Comparison of ENCODE assay signal across 2 cellular contexts in the genomic region with DNA sequence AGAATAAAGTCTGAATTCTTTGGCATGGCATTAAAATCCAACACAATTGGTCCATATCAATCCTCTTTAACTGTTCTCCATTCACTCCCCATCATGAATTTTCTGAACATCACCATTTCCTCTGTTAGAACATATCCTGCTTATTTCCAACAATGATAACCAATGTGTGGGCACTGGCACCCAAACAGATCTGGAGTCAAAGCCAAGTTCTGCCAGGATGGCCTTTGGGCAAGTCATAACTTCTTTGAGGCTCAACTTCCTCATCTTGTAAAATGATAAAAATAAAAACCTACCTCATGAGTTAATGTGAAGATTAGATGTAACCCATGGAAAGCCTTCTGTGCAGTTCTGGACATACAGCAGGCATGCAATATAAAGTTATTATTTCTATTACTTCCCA.
TF ChIP-seq lines count a peak whose summit lies in the region.

No MANE protein-coding gene starts in this region.

TF ChIP-seq in GM23338, 12 proteins besides CTCF, POLR2A, EP300 and RAD21 (continues in another document):
- TF ChIP-seq JUNB (IDR thresholded peaks at IDR 0.05; ENCODE audit: unreplicated experiment) (no peak), EZH2phosphoT487 (IDR thresholded peaks at IDR 0.05; ENCODE audit: unreplicated experiment) (no peak), ZNF114 (CRISPR knock-in tag; IDR thresholded peaks at IDR 0.05) (no peak), STAT1 (IDR thresholded peaks at IDR 0.05; ENCODE audit: unreplicated experiment) (no peak), POLR2AphosphoS5 (IDR thresholded peaks at IDR 0.05; ENCODE audit: low read depth) (no peak), CREB1 (CRISPR knock-in tag; IDR thresholded peaks at IDR 0.05; ENCODE audit: low read depth) (no peak), NANOG (IDR thresholded peaks at IDR 0.05; ENCODE audit: borderline replicate concordance) (no peak)
- TF ChIP-seq, protein P1, sequence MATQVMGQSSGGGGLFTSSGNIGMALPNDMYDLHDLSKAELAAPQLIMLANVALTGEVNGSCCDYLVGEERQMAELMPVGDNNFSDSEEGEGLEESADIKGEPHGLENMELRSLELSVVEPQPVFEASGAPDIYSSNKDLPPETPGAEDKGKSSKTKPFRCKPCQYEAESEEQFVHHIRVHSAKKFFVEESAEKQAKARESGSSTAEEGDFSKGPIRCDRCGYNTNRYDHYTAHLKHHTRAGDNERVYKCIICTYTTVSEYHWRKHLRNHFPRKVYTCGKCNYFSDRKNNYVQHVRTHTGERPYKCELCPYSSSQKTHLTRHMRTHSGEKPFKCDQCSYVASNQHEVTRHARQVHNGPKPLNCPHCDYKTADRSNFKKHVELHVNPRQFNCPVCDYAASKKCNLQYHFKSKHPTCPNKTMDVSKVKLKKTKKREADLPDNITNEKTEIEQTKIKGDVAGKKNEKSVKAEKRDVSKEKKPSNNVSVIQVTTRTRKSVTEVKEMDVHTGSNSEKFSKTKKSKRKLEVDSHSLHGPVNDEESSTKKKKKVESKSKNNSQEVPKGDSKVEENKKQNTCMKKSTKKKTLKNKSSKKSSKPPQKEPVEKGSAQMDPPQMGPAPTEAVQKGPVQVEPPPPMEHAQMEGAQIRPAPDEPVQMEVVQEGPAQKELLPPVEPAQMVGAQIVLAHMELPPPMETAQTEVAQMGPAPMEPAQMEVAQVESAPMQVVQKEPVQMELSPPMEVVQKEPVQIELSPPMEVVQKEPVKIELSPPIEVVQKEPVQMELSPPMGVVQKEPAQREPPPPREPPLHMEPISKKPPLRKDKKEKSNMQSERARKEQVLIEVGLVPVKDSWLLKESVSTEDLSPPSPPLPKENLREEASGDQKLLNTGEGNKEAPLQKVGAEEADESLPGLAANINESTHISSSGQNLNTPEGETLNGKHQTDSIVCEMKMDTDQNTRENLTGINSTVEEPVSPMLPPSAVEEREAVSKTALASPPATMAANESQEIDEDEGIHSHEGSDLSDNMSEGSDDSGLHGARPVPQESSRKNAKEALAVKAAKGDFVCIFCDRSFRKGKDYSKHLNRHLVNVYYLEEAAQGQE (IDR thresholded peaks at IDR 0.05; ENCODE audit: unreplicated experiment) = no peak
- TF ChIP-seq, protein P2, sequence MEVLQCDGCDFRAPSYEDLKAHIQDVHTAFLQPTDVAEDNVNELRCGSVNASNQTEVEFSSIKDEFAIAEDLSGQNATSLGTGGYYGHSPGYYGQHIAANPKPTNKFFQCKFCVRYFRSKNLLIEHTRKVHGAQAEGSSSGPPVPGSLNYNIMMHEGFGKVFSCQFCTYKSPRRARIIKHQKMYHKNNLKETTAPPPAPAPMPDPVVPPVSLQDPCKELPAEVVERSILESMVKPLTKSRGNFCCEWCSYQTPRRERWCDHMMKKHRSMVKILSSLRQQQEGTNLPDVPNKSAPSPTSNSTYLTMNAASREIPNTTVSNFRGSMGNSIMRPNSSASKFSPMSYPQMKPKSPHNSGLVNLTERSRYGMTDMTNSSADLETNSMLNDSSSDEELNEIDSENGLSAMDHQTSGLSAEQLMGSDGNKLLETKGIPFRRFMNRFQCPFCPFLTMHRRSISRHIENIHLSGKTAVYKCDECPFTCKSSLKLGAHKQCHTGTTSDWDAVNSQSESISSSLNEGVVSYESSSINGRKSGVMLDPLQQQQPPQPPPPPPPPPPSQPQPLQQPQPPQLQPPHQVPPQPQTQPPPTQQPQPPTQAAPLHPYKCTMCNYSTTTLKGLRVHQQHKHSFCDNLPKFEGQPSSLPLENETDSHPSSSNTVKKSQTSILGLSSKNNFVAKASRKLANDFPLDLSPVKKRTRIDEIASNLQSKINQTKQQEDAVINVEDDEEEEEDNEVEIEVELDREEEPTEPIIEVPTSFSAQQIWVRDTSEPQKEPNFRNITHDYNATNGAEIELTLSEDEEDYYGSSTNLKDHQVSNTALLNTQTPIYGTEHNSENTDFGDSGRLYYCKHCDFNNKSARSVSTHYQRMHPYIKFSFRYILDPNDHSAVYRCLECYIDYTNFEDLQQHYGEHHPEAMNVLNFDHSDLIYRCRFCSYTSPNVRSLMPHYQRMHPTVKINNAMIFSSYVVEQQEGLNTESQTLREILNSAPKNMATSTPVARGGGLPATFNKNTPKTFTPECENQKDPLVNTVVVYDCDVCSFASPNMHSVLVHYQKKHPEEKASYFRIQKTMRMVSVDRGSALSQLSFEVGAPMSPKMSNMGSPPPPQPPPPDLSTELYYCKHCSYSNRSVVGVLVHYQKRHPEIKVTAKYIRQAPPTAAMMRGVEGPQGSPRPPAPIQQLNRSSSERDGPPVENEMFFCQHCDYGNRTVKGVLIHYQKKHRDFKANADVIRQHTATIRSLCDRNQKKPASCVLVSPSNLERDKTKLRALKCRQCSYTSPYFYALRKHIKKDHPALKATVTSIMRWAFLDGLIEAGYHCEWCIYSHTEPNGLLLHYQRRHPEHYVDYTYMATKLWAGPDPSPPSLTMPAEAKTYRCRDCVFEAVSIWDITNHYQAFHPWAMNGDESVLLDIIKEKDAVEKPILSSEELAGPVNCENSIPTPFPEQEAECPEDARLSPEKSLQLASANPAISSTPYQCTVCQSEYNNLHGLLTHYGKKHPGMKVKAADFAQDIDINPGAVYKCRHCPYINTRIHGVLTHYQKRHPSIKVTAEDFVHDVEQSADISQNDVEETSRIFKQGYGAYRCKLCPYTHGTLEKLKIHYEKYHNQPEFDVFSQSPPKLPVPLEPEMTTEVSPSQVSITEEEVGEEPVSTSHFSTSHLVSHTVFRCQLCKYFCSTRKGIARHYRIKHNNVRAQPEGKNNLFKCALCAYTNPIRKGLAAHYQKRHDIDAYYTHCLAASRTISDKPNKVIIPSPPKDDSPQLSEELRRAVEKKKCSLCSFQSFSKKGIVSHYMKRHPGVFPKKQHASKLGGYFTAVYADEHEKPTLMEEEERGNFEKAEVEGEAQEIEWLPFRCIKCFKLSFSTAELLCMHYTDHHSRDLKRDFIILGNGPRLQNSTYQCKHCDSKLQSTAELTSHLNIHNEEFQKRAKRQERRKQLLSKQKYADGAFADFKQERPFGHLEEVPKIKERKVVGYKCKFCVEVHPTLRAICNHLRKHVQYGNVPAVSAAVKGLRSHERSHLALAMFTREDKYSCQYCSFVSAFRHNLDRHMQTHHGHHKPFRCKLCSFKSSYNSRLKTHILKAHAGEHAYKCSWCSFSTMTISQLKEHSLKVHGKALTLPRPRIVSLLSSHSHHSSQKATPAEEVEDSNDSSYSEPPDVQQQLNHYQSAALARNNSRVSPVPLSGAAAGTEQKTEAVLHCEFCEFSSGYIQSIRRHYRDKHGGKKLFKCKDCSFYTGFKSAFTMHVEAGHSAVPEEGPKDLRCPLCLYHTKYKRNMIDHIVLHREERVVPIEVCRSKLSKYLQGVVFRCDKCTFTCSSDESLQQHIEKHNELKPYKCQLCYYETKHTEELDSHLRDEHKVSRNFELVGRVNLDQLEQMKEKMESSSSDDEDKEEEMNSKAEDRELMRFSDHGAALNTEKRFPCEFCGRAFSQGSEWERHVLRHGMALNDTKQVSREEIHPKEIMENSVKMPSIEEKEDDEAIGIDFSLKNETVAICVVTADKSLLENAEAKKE (CRISPR knock-in tag; IDR thresholded peaks at IDR 0.05) = no peak
- TF ChIP-seq, protein P3, sequence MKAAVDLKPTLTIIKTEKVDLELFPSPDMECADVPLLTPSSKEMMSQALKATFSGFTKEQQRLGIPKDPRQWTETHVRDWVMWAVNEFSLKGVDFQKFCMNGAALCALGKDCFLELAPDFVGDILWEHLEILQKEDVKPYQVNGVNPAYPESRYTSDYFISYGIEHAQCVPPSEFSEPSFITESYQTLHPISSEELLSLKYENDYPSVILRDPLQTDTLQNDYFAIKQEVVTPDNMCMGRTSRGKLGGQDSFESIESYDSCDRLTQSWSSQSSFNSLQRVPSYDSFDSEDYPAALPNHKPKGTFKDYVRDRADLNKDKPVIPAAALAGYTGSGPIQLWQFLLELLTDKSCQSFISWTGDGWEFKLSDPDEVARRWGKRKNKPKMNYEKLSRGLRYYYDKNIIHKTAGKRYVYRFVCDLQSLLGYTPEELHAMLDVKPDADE (IDR thresholded peaks at IDR 0.05) = no peak

TF ChIP-seq in endothelial cell of umbilical vein, 7 proteins besides CTCF, POLR2A, EP300 and RAD21:
- TF ChIP-seq, protein P4, sequence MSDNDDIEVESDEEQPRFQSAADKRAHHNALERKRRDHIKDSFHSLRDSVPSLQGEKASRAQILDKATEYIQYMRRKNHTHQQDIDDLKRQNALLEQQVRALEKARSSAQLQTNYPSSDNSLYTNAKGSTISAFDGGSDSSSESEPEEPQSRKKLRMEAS (IDR thresholded peaks at IDR 0.05; ENCODE audit: insufficient read depth, insufficient read length) = no peak
- TF ChIP-seq JUN (IDR thresholded peaks at IDR 0.05; ENCODE audit: borderline replicate concordance, insufficient read depth, insufficient read length, low read depth) (no peak), MYC (IDR thresholded peaks at IDR 0.05; ENCODE audit: low read depth, low read length) (no peak), POLR2AphosphoS5 (IDR thresholded peaks at IDR 0.05; ENCODE audit: insufficient read depth, low read depth, low read length) (no peak), FOS (IDR thresholded peaks at IDR 0.05; ENCODE audit: borderline replicate concordance, insufficient read depth, low read length) (no peak), GATA2 (IDR thresholded peaks at IDR 0.05; ENCODE audit: insufficient read depth, insufficient read length, low read depth, low read length) (no peak), EZH2 (IDR thresholded peaks at IDR 0.05; ENCODE audit: borderline replicate concordance, low read depth, low read length, severe bottlenecking) (no peak)
